Comparison of ENCODE assay signal across 15 cellular contexts in genomic region chr14:92472860-92473259, GRCh38. TPM values are rescaled to one million over a fixed set of nuclear protein-coding genes. Genes with fewer than 3 reads are reported as not detected.
DNase-seq lines count a peak whose midpoint lies in the region; ATAC-seq and TF ChIP-seq lines count a peak whose summit lies in the region.
"Had no signal": no experiment of that assay in that cellular context is flagged by ENCODE, and none has a peak within 500 bp of the region (broad histone marks: within the 10 kb centered on the region; RNA-seq: fewer than 3 reads in every experiment).

No MANE protein-coding gene starts in this region.

- DNase-seq in HL-60 (ENCODE audit: low read depth in 1 of 2, low spot score in 1 of 2) (peak in 1 of 2 experiments; percentile 84), RWPE2 (ENCODE audit: low spot score) (peak; percentile 12), NCI-H1417 treated with DMSO at 0.1 percent for 48 hours (lab: John Stamatoyannopoulos, UW) (no peak), GF-D8 (lab: John Stamatoyannopoulos, UW) (no peak)
- no peak for DNase-seq in stimulated activated effector memory CD8-positive, alpha-beta T cell treated with anti-CD3 and anti-CD28 coated beads, Interleukin-12 subunit alpha, Interleukin-12 subunit beta, amount 100 ng/mL, for 72 hours (ENCODE audit: low spot score in 2 of 2)
- DNase-seq: activated effector memory CD4-positive, alpha-beta T cell treated with anti-CD3 and anti-CD28 coated beads, Interleukin-2, amount 50 U/mL, for 16 hours; erythroblast; naive thymus-derived CD8-positive, alpha-beta T cell; NCI-H345 had no signal

- H3K27ac Mint-ChIP-seq in stimulated activated effector memory CD8-positive, alpha-beta T cell treated with anti-CD3 and anti-CD28 coated beads, Interleukin-12 subunit alpha, Interleukin-12 subunit beta, amount 100 ng/mL, for 72 hours = peak overlapping the region; percentile 52

- H3K4me3 Mint-ChIP-seq in stimulated activated effector memory CD8-positive, alpha-beta T cell treated with anti-CD3 and anti-CD28 coated beads, Interleukin-12 subunit alpha, Interleukin-12 subunit beta, amount 100 ng/mL, for 72 hours = no peak overlapping the region
- H3K4me3 Mint-ChIP-seq: naive thymus-derived CD8-positive, alpha-beta T cell had no signal

- peaks cover 3% of the 10 kb centered on the region for H3K9me3 Mint-ChIP-seq in stimulated activated effector memory CD8-positive, alpha-beta T cell treated with anti-CD3 and anti-CD28 coated beads, Interleukin-12 subunit alpha, Interleukin-12 subunit beta, amount 100 ng/mL, for 72 hours

- TF ChIP-seq EP300 in gastroesophageal sphincter (IDR thresholded peaks at IDR 0.05) = no peak

- H3K27ac ChIP-seq in HL-60 (replicated peaks) (peak overlapping the region; percentile 66), RWPE2 (ENCODE audit: poor library complexity, severe bottlenecking) (peak overlapping the region; percentile 70), gastroesophageal sphincter (peak overlapping the region in 3 of 4 donors; percentile 29 to 69 (median 62))
- H3K27ac ChIP-seq: cardiac muscle cell had no signal

- H3K36me3 Mint-ChIP-seq in stimulated activated effector memory CD8-positive, alpha-beta T cell treated with anti-CD3 and anti-CD28 coated beads, Interleukin-12 subunit alpha, Interleukin-12 subunit beta, amount 100 ng/mL, for 72 hours = no peaks in the 10 kb centered on the region

- 100% methylated on average over 1 of the region's 1 CpG for WGBS in gastroesophageal sphincter (ENCODE audit: low coverage in 1 of 2), 2 donors

- H3K36me3 ChIP-seq in RWPE2 (ENCODE audit: low read depth) (no peaks in the 10 kb centered on the region), gastroesophageal sphincter (no peaks in the 10 kb centered on the region)
- H3K36me3 ChIP-seq: cardiac muscle cell had no signal

- peaks cover 23% of the 10 kb centered on the region for H3K4me1 Mint-ChIP-seq in stimulated activated effector memory CD8-positive, alpha-beta T cell treated with anti-CD3 and anti-CD28 coated beads, Interleukin-12 subunit alpha, Interleukin-12 subunit beta, amount 100 ng/mL, for 72 hours

- H3K4me1 ChIP-seq in RWPE2 (ENCODE audit: insufficient read depth, poor library complexity, severe bottlenecking) = peaks cover 47% of the 10 kb centered on the region
- H3K4me1 ChIP-seq in gastroesophageal sphincter = peaks cover 0 to 6% (median 6%) of the 10 kb centered on the region in 3 donors

- TF ChIP-seq CTCF in HL-60 (IDR thresholded peaks at IDR 0.05; ENCODE audit: insufficient read depth, low read length) (no peak), RWPE2 (IDR thresholded peaks at IDR 0.05; ENCODE audit: poor library complexity, severe bottlenecking) (no peak), gastroesophageal sphincter (IDR thresholded peaks at IDR 0.05) (no peak)

- ATAC-seq in RWPE2 (ENCODE audit: low read depth) (no peak), gastroesophageal sphincter (no peak), HG02870 (IDR thresholded peaks at IDR 0.05; ENCODE audit: unreplicated experiment) (no peak), GM19035 (IDR thresholded peaks at IDR 0.05; ENCODE audit: unreplicated experiment) (no peak)
- ATAC-seq in stimulated activated effector memory CD8-positive, alpha-beta T cell treated with anti-CD3 and anti-CD28 coated beads, Interleukin-12 subunit alpha, Interleukin-12 subunit beta, amount 100 ng/mL, for 72 hours = no peak
- ATAC-seq: activated CD4-positive, CD25-positive, alpha-beta regulatory T cell treated with anti-CD3 and anti-CD28 coated beads, Interleukin-2, amount 50 U/mL, for 24 hours; naive thymus-derived CD8-positive, alpha-beta T cell had no signal

- H3K4me3 ChIP-seq in HL-60 (replicated peaks; ENCODE audit: insufficient read depth, low read length) (no peak overlapping the region), RWPE2 (ENCODE audit: severe bottlenecking) (no peak overlapping the region), gastroesophageal sphincter (no peak overlapping the region)
- H3K4me3 ChIP-seq: cardiac muscle cell, smooth muscle cell had no signal

- H3K9me3 ChIP-seq in RWPE2 (ENCODE audit: severe bottlenecking) = no peaks in the 10 kb centered on the region
- H3K9me3 ChIP-seq in gastroesophageal sphincter = peaks cover 0 to 9% (median 0%) of the 10 kb centered on the region in 3 donors

- H3K27me3 ChIP-seq in HL-60 (ENCODE audit: insufficient read depth, poor library complexity, severe bottlenecking) = no peaks in the 10 kb centered on the region
- no peaks in the 10 kb centered on the region for H3K27me3 ChIP-seq in RWPE2 (ENCODE audit: insufficient read depth, poor library complexity, severe bottlenecking)
- no peaks in the 10 kb centered on the region for H3K27me3 ChIP-seq in gastroesophageal sphincter
- H3K27me3 ChIP-seq: cardiac muscle cell had no signal

- no peak for TF ChIP-seq POLR2A in gastroesophageal sphincter (IDR thresholded peaks at IDR 0.05)

RNA-seq across cellular contexts. Expression of gene RIN3, which starts 40.7 kb away (rescaled TPM):
- 10 to 100 TPM; 13.5 to 22.2 (median 16.2) TPM for total RNA-seq in gastroesophageal sphincter
